In the genomic region with DNA sequence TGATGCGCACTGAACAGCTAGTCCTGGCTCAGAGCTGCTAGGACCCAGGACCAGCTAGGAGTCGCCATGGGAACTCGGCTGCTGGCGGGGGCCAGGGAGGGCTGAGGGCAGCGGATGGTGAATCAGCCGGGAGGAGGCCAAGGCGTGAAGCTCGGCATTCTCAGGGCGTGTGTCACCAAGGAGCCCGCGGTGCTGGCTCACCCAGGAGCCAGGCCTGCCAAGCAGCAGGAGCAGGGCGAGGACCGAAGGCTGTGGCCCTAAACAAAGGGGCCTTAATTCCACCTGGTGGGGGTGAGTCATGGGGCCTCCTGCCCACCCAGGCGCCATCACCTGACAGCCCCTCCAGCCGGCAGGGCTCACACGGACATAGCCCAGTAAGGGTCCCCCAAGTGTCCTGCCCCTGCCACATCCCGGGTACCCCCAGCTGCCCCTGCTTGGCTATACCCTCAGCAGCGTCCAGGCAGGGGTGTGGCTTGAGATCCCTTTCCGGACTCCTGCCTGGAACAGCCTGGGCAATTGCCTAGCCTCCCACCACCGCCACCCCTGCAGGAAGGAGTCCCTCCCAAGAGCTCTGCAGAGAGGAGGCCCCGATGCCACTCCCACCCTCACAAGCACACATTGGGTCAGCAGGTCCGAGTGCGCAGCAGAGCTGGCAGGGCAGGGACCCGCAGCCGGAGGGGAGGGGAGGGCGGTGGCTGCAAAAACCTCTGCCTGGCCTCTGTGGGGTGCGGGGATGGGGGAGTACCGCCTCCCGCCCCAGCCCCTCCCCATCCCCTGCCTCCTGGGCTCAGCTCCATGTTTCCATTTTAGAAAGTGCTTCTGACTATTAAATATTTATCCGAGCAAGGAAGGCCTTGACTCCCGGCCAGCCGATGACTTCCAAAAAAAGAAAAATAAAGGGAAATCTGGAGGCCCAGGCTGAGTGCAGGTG, we compare ENCODE assay signal across 8 cellular contexts. TPM values are rescaled to one million over a fixed set of nuclear protein-coding genes. Genes with fewer than 3 reads are reported as not detected.
DNase-seq lines count a peak whose midpoint lies in the region; ATAC-seq and TF ChIP-seq lines count a peak whose summit lies in the region.

No MANE protein-coding gene starts in this region.

- H3K27ac ChIP-seq in body of pancreas (peak overlapping the region; percentile 32 to 76 (median 63)), testis (peak overlapping the region in 1 of 2 donors; percentile 56)

- DNase-seq in HT-29 (ENCODE audit: low spot score) (peak; percentile 89), body of pancreas (peak; percentile 51 to 91 (median 66)), kidney epithelial cell (ENCODE audit: low read depth) (peak; percentile 92), testis (peak; percentile 50), SHP77 treated with DMSO at 0.1 percent for 48 hours (lab: John Stamatoyannopoulos, UW) (no peak), pons (ENCODE audit: low spot score) (no peak), GM19238 (ENCODE audit: insufficient read length, low spot score) (no peak)

- H3K4me1 ChIP-seq in body of pancreas = peaks cover 67% of the 10 kb centered on the region
- peaks cover 21% of the 10 kb centered on the region for H3K4me1 ChIP-seq in testis

- TF ChIP-seq CTCF in body of pancreas (IDR thresholded peaks at IDR 0.05) = no peak
- no peak for TF ChIP-seq CTCF in kidney epithelial cell (IDR thresholded peaks at IDR 0.05; ENCODE audit: insufficient read depth, low read length, poor library complexity, severe bottlenecking)
- no peak for TF ChIP-seq CTCF in testis (IDR thresholded peaks at IDR 0.05)

- peak; percentile 44 for ATAC-seq in body of pancreas
- no peak for ATAC-seq in GM18870 (IDR thresholded peaks at IDR 0.05; ENCODE audit: unreplicated experiment)

- H3K36me3 ChIP-seq in body of pancreas (replicated peaks in 1 of 2; ENCODE audit: insufficient read depth in 1 of 2, low read depth in 2 of 2) (no peaks in the 10 kb centered on the region), kidney epithelial cell (ENCODE audit: control insufficient read depth, insufficient read depth, low read length) (no peaks in the 10 kb centered on the region), testis (ENCODE audit: low read depth, missing control alignments) (no peaks in the 10 kb centered on the region)

- intact Hi-C loops in body of pancreas (cut with DNase I) (no loop called here), testis (cut with DNase I; ENCODE audit: low total_unique reads) (loop anchor here (10.0 kb wide), 1 partner anchor 51 kb away; the partner anchor contains the start of gene CDCA4)

- H3K27me3 ChIP-seq in body of pancreas (no peaks in the 10 kb centered on the region), kidney epithelial cell (ENCODE audit: control insufficient read depth, insufficient read depth, low read length) (no peaks in the 10 kb centered on the region), testis (no peaks in the 10 kb centered on the region)

- no peak for TF ChIP-seq POLR2A in body of pancreas (IDR thresholded peaks at IDR 0.05)
- TF ChIP-seq POLR2A in testis (IDR thresholded peaks at IDR 0.05) = no peak

- H3K4me3 ChIP-seq in body of pancreas (no peak overlapping the region), kidney epithelial cell (ENCODE audit: low read depth, low read length) (no peak overlapping the region), testis (no peak overlapping the region)

- H3K9me3 ChIP-seq in body of pancreas = no peaks in the 10 kb centered on the region
- no peaks in the 10 kb centered on the region for H3K9me3 ChIP-seq in testis

- 33 to 34% methylated on average over 19 to 30 of the region's 32 CpGs for WGBS in body of pancreas, 2 donors
- WGBS in testis, 2 donors = 41 to 45% methylated on average over 6 to 32 of the region's 32 CpGs

RNA-seq across cellular contexts. Expression of gene AHNAK2, which starts 4.7 kb away (rescaled TPM):
- total RNA-seq in HT-29 (2014; rRNA removed; shearing (Covaris generic)) = 1.5 and 1.6 TPM in 2 replicates
- total RNA-seq in body of pancreas = 1 to 10 TPM; 3.6 to 5.2 TPM
- 121 and 140 TPM in 2 replicates for total RNA-seq in kidney epithelial cell
- total RNA-seq in testis = 10 to 100 TPM; 10.8 to 12.8 TPM
- polyA plus RNA-seq in testis (ENCODE audit: insufficient read depth, low read depth, low replicate concordance) = 15.1 TPM

RNA-seq across cellular contexts. Expression of gene CLBA1, which starts 12.1 kb away (rescaled TPM):
- 9.8 and 11.6 TPM in 2 replicates for total RNA-seq in HT-29 (2014; rRNA removed; shearing (Covaris generic))
- total RNA-seq in body of pancreas = 10 to 100 TPM in 1 of 2 donors, 1 to 10 TPM in 1; 8.6 to 21.1 TPM
- 12.6 and 17.1 TPM in 2 replicates for total RNA-seq in kidney epithelial cell
- total RNA-seq in testis = 10 to 100 TPM; 27.6 to 53.9 TPM
- polyA plus RNA-seq in testis (ENCODE audit: insufficient read depth, low read depth, low replicate concordance) = 47.6 TPM

RNA-seq across cellular contexts. Expression of gene CDCA4, which starts 47.4 kb away (rescaled TPM):
- total RNA-seq in HT-29 (2014; rRNA removed; shearing (Covaris generic)) = 45.4 and 45.7 TPM in 2 replicates
- total RNA-seq in body of pancreas (1 to 10 TPM; 2.6 to 4.7 TPM), kidney epithelial cell (33.2 and 34.6 TPM in 2 replicates), testis (10 to 100 TPM; 26.2 to 27.5 TPM)
- 18.3 TPM for polyA plus RNA-seq in testis (ENCODE audit: insufficient read depth, low read depth, low replicate concordance)

RNA-seq across cellular contexts. Expression of gene PLD4, which starts 48.8 kb away (rescaled TPM):
- not detected in 2 replicates for total RNA-seq in HT-29 (2014; rRNA removed; shearing (Covaris generic))
- total RNA-seq in body of pancreas = not detected
- total RNA-seq in kidney epithelial cell = 0.04 and 0.68 TPM in 2 replicates
- total RNA-seq in testis = 1 to 10 TPM; 1.1 to 1.7 TPM
- 1.2 TPM for polyA plus RNA-seq in testis (ENCODE audit: insufficient read depth, low read depth, low replicate concordance)

Comparison
In these comparisons a context has a peak if more than half of its experiments do, and no peak if none do; other contexts are left out.
1. DNase-seq: peak in HT-29 (single experiment), body of pancreas (4 of 4), kidney epithelial cell (single experiment) and testis (single experiment); none in SHP77 treated with DMSO at 0.1 percent for 48 hours (single experiment), pons (single experiment) and GM19238 (single experiment).